ENCODE assay signal across 9 cellular contexts in genomic region chr6:42406296-42407280, GRCh38. TPM values are rescaled to one million over a fixed set of nuclear protein-coding genes. Genes with fewer than 3 reads are reported as not detected.
A peak's percentile ranks its signal among the peaks of the same experiment; 100 is the strongest.
DNase-seq lines count a peak whose midpoint lies in the region; ATAC-seq and TF ChIP-seq lines count a peak whose summit lies in the region.
"Had no signal": no experiment of that assay in that cellular context is flagged by ENCODE, and none has a peak within 500 bp of the region (broad histone marks: within the 10 kb centered on the region; RNA-seq: fewer than 3 reads in every experiment).

No MANE protein-coding gene starts in this region.

- POLR2A ChIA-PET in AG04450 (lab: Yijun Ruan, JAX), result interaction anchor here (1.4 kb wide), 1 partner anchor 35 kb away, joined by 12 read pairs; no protein-coding TSS in a partner anchor

- no peak for DNase-seq in AG04450 (ENCODE audit: low read depth, low spot score)
- peak; percentile 56 for DNase-seq in D341Med (ENCODE audit: low spot score)
- DNase-seq in activated CD8-positive, alpha-beta memory T cell treated with anti-CD3 and anti-CD28 coated beads, Interleukin-2, amount 50 U/mL, for 48 hours, result peak; percentile 44
- DNase-seq in right atrium auricular region (ENCODE audit: low spot score), result no peak
- DNase-seq in GM19240 (ENCODE audit: insufficient read length, low spot score), result no peak
- no peak for DNase-seq in activated effector memory CD4-positive, alpha-beta T cell treated with Interleukin-2 at 50 U/mL for 16 hours
- DNase-seq in RPMI8226, result no peak
- DNase-seq: stimulated activated naive CD4-positive, alpha-beta T cell treated with Interleukin-2 at 50 U/mL for 16 hours had no signal

- no peak for ATAC-seq in GM21515 (IDR thresholded peaks at IDR 0.05; ENCODE audit: unreplicated experiment)

- CTCF ChIA-PET in AG04450 (lab: Charles Lee), result interaction anchor here (0.6 to 6.0 kb wide), 5 partner anchors 36 to 243 kb away, joined by 3 to 28 read pairs (median 3); no protein-coding TSS in a partner anchor

- no peaks in the 10 kb centered on the region for H3K36me3 ChIP-seq in right atrium auricular region

- H3K4me3 ChIP-seq in AG04450 (ENCODE audit: low read depth, low read length) (no peak overlapping the region), right atrium auricular region (no peak overlapping the region)

- H3K27ac ChIP-seq in AG04450 (ENCODE audit: low read depth, low read length) (peak overlapping the region; percentile 57), right atrium auricular region (peak overlapping the region; percentile 47 to 61)

- TF ChIP-seq CTCF in AG04450 (IDR thresholded peaks at IDR 0.05; ENCODE audit: low read depth, low read length) (no peak), right atrium auricular region (IDR thresholded peaks at IDR 0.05) (no peak)

- H3K9me3 ChIP-seq in AG04450 (ENCODE audit: control insufficient read depth, insufficient read depth, low read length) (no peaks in the 10 kb centered on the region), right atrium auricular region (no peaks in the 10 kb centered on the region)

- no peaks in the 10 kb centered on the region for H3K27me3 ChIP-seq in AG04450 (ENCODE audit: control insufficient read depth, insufficient read depth, low read length)
- no peaks in the 10 kb centered on the region for H3K27me3 ChIP-seq in right atrium auricular region

- H3K4me1 ChIP-seq in right atrium auricular region, result peaks cover 0 to 35% of the 10 kb centered on the region in 2 donors

RNA-seq across cellular contexts. Expression of gene TRERF1, which starts 45.1 kb away (rescaled TPM):
- polyA plus RNA-seq in AG04450 (2011; rRNA removed), result 7.3 and 9.0 TPM in 2 replicates
- 15.2 and 16.8 TPM in 2 replicates for polyA minus RNA-seq in AG04450 (2011; rRNA and poly(A)+ RNA removed)
- 1 to 10 TPM; 1.9 to 2.5 TPM for total RNA-seq in right atrium auricular region

Comparison
In these comparisons a context has a peak if more than half of its experiments do, and no peak if none do; other contexts are left out.
1. DNase-seq: peak in D341Med (single experiment) and activated CD8-positive, alpha-beta memory T cell treated with anti-CD3 and anti-CD28 coated beads, Interleukin-2, amount 50 U/mL, for 48 hours (single experiment); none in AG04450 (single experiment), right atrium auricular region (single experiment), GM19240 (single experiment), activated effector memory CD4-positive, alpha-beta T cell treated with Interleukin-2 at 50 U/mL for 16 hours (single experiment) and RPMI8226 (single experiment).